23 cellular contexts compared by ENCODE assay signal in genomic region chr1:100835866-100836842, GRCh38. TPM values are rescaled to one million over a fixed set of nuclear protein-coding genes. Genes with fewer than 3 reads are reported as not detected.
DNase-seq lines count a peak whose midpoint lies in the region; FAIRE-seq and TF ChIP-seq lines count a peak whose summit lies in the region.
"Had no signal": no experiment of that assay in that cellular context is flagged by ENCODE, and none has a peak within 500 bp of the region (broad histone marks: within the 10 kb centered on the region; RNA-seq: fewer than 3 reads in every experiment).

No MANE protein-coding gene starts in this region.

- H3K4me3 ChIP-seq in brain microvascular endothelial cell (ENCODE audit: low read depth, low read length) (no peak overlapping the region), keratinocyte (ENCODE audit: control insufficient read depth in 2 of 3, extremely low read depth in 1 of 3, insufficient read depth in 2 of 3, low read depth in 1 of 3, low read length in 3 of 3) (peak overlapping the region in 1 of 3 experiments; percentile 21)
- H3K4me3 ChIP-seq: adrenal gland, cardiac muscle cell, gastroesophageal sphincter, tibial nerve had no signal

- H3K79me2 ChIP-seq in keratinocyte (ENCODE audit: control insufficient read depth, insufficient read depth, low read length): no peaks in the 10 kb centered on the region

- H3K9ac ChIP-seq in keratinocyte (ENCODE audit: control insufficient read depth, extremely low read depth, insufficient read depth, low read length): no peak overlapping the region

- H3K27ac Mint-ChIP-seq in endothelial cell (ENCODE audit: unreplicated experiment): no peak overlapping the region
- H3K27ac Mint-ChIP-seq: dendritic cell treated with granulocyte-macrophage colony-stimulating factor and Interleukin-4, amounts not matched to agents 40 ng/mL and 50 ng/mL, for 4 days; progenitor cell of endocrine pancreas had no signal

- H3K36me3 Mint-ChIP-seq in endothelial cell (ENCODE audit: low read depth, unreplicated experiment): no peaks in the 10 kb centered on the region

- H4K20me1 ChIP-seq in keratinocyte (ENCODE audit: control insufficient read depth, extremely low read depth, insufficient read depth, low read length): no peaks in the 10 kb centered on the region

- H2AFZ ChIP-seq in keratinocyte (ENCODE audit: control insufficient read depth, low read length): peak overlapping the region; percentile 65

- H3K27ac ChIP-seq in brain microvascular endothelial cell (peak overlapping the region; percentile 19), keratinocyte (ENCODE audit: control insufficient read depth, insufficient read depth, low read length) (peak overlapping the region; percentile 11)
- H3K27ac ChIP-seq: adrenal gland, cardiac muscle cell, tibial nerve had no signal

- H3K4me1 Mint-ChIP-seq in endothelial cell (ENCODE audit: unreplicated experiment): peaks cover 2% of the 10 kb centered on the region
- H3K4me1 Mint-ChIP-seq: nephron progenitor cell had no signal

- H3K36me3 ChIP-seq in brain microvascular endothelial cell (replicated peaks) (no peaks in the 10 kb centered on the region), keratinocyte (ENCODE audit: control insufficient read depth in 2 of 2, extremely low read depth in 1 of 2, insufficient read depth in 2 of 2, low read length in 2 of 2) (no peaks in the 10 kb centered on the region)
- H3K36me3 ChIP-seq: adrenal gland, cardiac muscle cell, gastroesophageal sphincter, tibial nerve had no signal

- H3K4me3 Mint-ChIP-seq in endothelial cell (ENCODE audit: unreplicated experiment): no peak overlapping the region
- H3K4me3 Mint-ChIP-seq: dendritic cell treated with granulocyte-macrophage colony-stimulating factor and Interleukin-4, amounts not matched to agents 40 ng/mL and 50 ng/mL, for 4 days; nephron progenitor cell had no signal

- H3K27me3 ChIP-seq in brain microvascular endothelial cell (replicated peaks): no peaks in the 10 kb centered on the region
- H3K27me3 ChIP-seq in keratinocyte (ENCODE audit: control insufficient read depth, extremely low read depth, insufficient read depth, low read length): no peaks in the 10 kb centered on the region
- H3K27me3 ChIP-seq: adrenal gland, cardiac muscle cell, gastroesophageal sphincter, tibial nerve had no signal

- H3K9me1 ChIP-seq in keratinocyte (ENCODE audit: control insufficient read depth, extremely low read depth, insufficient read depth, low read length): no peaks in the 10 kb centered on the region

- TF ChIP-seq CTCF in brain microvascular endothelial cell (IDR thresholded peaks at IDR 0.05; ENCODE audit: low read depth, low read length, missing control alignments): no peak
- peak; percentile 37 to 55 (median 45) for TF ChIP-seq CTCF in keratinocyte (optimal IDR thresholded peaks at IDR 0.05 in 1 of 3, IDR thresholded peaks at IDR 0.05 in 1 of 3, conservative IDR thresholded peaks at IDR 0.05 in 1 of 3; ENCODE audit: extremely low read depth in 1 of 3, insufficient read depth in 2 of 3, low read length in 3 of 3)
- TF ChIP-seq CTCF in endothelial cell (IDR thresholded peaks at IDR 0.05; ENCODE audit: unreplicated experiment): no peak

- no peaks in the 10 kb centered on the region for H3K9me3 ChIP-seq in keratinocyte (ENCODE audit: control insufficient read depth, low read depth, low read length)
- H3K9me3 ChIP-seq: adrenal gland had no signal

- peaks cover 9% of the 10 kb centered on the region for H3K4me1 ChIP-seq in keratinocyte (ENCODE audit: control insufficient read depth, extremely low read depth, insufficient read depth, low read length)
- H3K4me1 ChIP-seq: gastroesophageal sphincter, tibial nerve had no signal

- in situ Hi-C loops in brain microvascular endothelial cell (cut with HindIII; ENCODE audit: low pct_ligation_motif_present, low sequenced_read_pairs): no loop called here

- dilution Hi-C loops in keratinocyte (cut with MboI; ENCODE audit: extremely low pct_ligation_motif_present, low sequenced_read_pairs): no loop called here

- H3K27me3 Mint-ChIP-seq in endothelial cell (ENCODE audit: unreplicated experiment): no peaks in the 10 kb centered on the region
- H3K27me3 Mint-ChIP-seq: dendritic cell treated with granulocyte-macrophage colony-stimulating factor and Interleukin-4, amounts not matched to agents 40 ng/mL and 50 ng/mL, for 4 days; progenitor cell of endocrine pancreas had no signal

- peak overlapping the region; percentile 27 for H3K4me2 ChIP-seq in keratinocyte (ENCODE audit: control insufficient read depth, extremely low read depth, insufficient read depth, low read depth, low read length)

- peak; percentile 33 for DNase-seq in EH (ENCODE audit: low read depth)
- DNase-seq in HT1080 (ENCODE audit: low read depth): peak; percentile 46
- DNase-seq in brain microvascular endothelial cell: peak; percentile 6
- peak; percentile 69 for DNase-seq in keratinocyte (ENCODE audit: low read depth, low spot score)
- DNase-seq in NCI-H82 treated with DMSO at 0.1 percent for 48 hours (lab: John Stamatoyannopoulos, UW; ENCODE audit: unreplicated experiment): no peak
- no peak for DNase-seq in endothelial cell (ENCODE audit: low spot score)
- no peak for DNase-seq in stimulated activated CD4-positive, alpha-beta T cell treated with anti-CD3 and anti-CD28 coated beads, Interleukin-4, amount 100 ng/mL, for 1 hour
- DNase-seq: activated CD4-positive, alpha-beta T cell treated with anti-CD3 and anti-CD28 coated beads, Interleukin-2, amount 50 U/mL, for 4 hours; activated gamma-delta T cell; adrenal gland; DMS79; erythroblast; NCI-H1694; NCI-H748 treated with DMSO at 0.1 percent for 48 hours; nephron progenitor cell; stimulated activated CD4-positive, alpha-beta T cell treated with anti-CD3 and anti-CD28 coated beads, Interleukin-2, amount 100 ng/mL, for 24 hours; stimulated activated naive CD4-positive, alpha-beta T cell treated with Interleukin-2 at 50 U/mL for 16 hours; T-helper 2 cell had no signal

- H3K9me3 Mint-ChIP-seq in endothelial cell (ENCODE audit: unreplicated experiment): no peaks in the 10 kb centered on the region

- peak; percentile 97 for FAIRE-seq in keratinocyte (lab: Jason Lieb, UNC)

RNA-seq across cellular contexts. Expression of gene EXTL2, which starts 58.5 kb away (rescaled TPM):
- total RNA-seq in HT1080 (2014; rRNA removed; shearing (Covaris generic)): 19.6 and 24.1 TPM in 2 replicates
- polyA plus RNA-seq in HT1080 (2015; cell fraction: cytosol; rRNA removed): 28.2 and 35.3 TPM in 2 replicates
- 61.8 and 75.7 TPM in 2 replicates for polyA plus RNA-seq in HT1080 (2015; cell fraction: nucleus; rRNA removed)
- 10.8 to 20.2 TPM (median 12.6 TPM) in 3 replicates for polyA plus RNA-seq in keratinocyte
- 1.0 TPM for polyA plus RNA-seq in keratinocyte (2011; ENCODE audit: low read depth)
- polyA plus RNA-seq in keratinocyte (2011; cell fraction: cytosol; rRNA removed): 4.2 and 8.4 TPM in 2 replicates
- polyA plus RNA-seq in keratinocyte (2011; cell fraction: nucleus; rRNA removed): 16.2 and 21.5 TPM in 2 replicates
- 1.4 and 7.2 TPM in 2 replicates for polyA plus RNA-seq in keratinocyte (2012; ENCODE audit: low replicate concordance)
- 3.9 to 12.4 TPM (median 6.5 TPM) in 3 replicates for polyA minus RNA-seq in keratinocyte
- 3.8 TPM for polyA minus RNA-seq in keratinocyte (2011; cell fraction: cytosol; rRNA and poly(A)+ RNA removed)
- polyA minus RNA-seq in keratinocyte (2011; cell fraction: nucleus; rRNA and poly(A)+ RNA removed): 6.9 and 14.4 TPM in 2 replicates
- total RNA-seq in endothelial cell (ENCODE audit: unreplicated experiment): 31.5 TPM

RNA-seq across cellular contexts. Expression of gene SLC30A7, which starts 59.7 kb away (rescaled TPM):
- 26.8 and 30.5 TPM in 2 replicates for total RNA-seq in HT1080 (2014; rRNA removed; shearing (Covaris generic))
- 16.0 and 20.5 TPM in 2 replicates for polyA plus RNA-seq in HT1080 (2015; cell fraction: cytosol; rRNA removed)
- 39.5 and 41.2 TPM in 2 replicates for polyA plus RNA-seq in HT1080 (2015; cell fraction: nucleus; rRNA removed)
- polyA plus RNA-seq in keratinocyte: 8.0 to 19.9 TPM (median 15.1 TPM) in 3 replicates
- polyA plus RNA-seq in keratinocyte (2011; ENCODE audit: low read depth): 1.8 TPM
- polyA plus RNA-seq in keratinocyte (2011; cell fraction: cytosol; rRNA removed): 3.5 and 7.7 TPM in 2 replicates
- polyA plus RNA-seq in keratinocyte (2011; cell fraction: nucleus; rRNA removed): 19.0 and 26.3 TPM in 2 replicates
- 6.5 and 11.0 TPM in 2 replicates for polyA plus RNA-seq in keratinocyte (2012; ENCODE audit: low replicate concordance)
- polyA minus RNA-seq in keratinocyte: 15.5 to 49.5 TPM (median 42.9 TPM) in 3 replicates
- 10.0 TPM for polyA minus RNA-seq in keratinocyte (2011; cell fraction: cytosol; rRNA and poly(A)+ RNA removed)
- 25.4 and 63.4 TPM in 2 replicates for polyA minus RNA-seq in keratinocyte (2011; cell fraction: nucleus; rRNA and poly(A)+ RNA removed)
- 33.2 TPM for total RNA-seq in endothelial cell (ENCODE audit: unreplicated experiment)

Comparison
In these comparisons a context has a peak if more than half of its experiments do, and no peak if none do; other contexts are left out.
1. DNase-seq: peak in EH (single experiment), HT1080 (single experiment), brain microvascular endothelial cell (single experiment) and keratinocyte (single experiment); none in NCI-H82 treated with DMSO at 0.1 percent for 48 hours (single experiment), endothelial cell (single experiment) and stimulated activated CD4-positive, alpha-beta T cell treated with anti-CD3 and anti-CD28 coated beads, Interleukin-4, amount 100 ng/mL, for 1 hour (single experiment).
2. CTCF ChIP-seq: peak in keratinocyte (3 of 3); none in brain microvascular endothelial cell (single experiment) and endothelial cell (single experiment).